In genomic region chr1:145845144-145845513, GRCh38 we compare ENCODE assay signal across 8 cellular contexts. TPM values are rescaled to one million over a fixed set of nuclear protein-coding genes. Genes with fewer than 3 reads are reported as not detected.
DNase-seq lines count a peak whose midpoint lies in the region; ATAC-seq and TF ChIP-seq lines count a peak whose summit lies in the region.

No MANE protein-coding gene starts in this region.

- no peak overlapping the region for H2BK5ac ChIP-seq in IMR-90 (ENCODE audit: low read depth, low read length, poor library complexity, severe bottlenecking)

- H3K4ac ChIP-seq in IMR-90 (ENCODE audit: low read depth, low read length) = no peak overlapping the region

- no peak overlapping the region; the same call in 1 of the 2 replicates for H3K14ac ChIP-seq in IMR-90 (replicated peaks; ENCODE audit: low read depth, low read length)

- TF ChIP-seq CTCF in GM06990 (IDR thresholded peaks at IDR 0.05; ENCODE audit: insufficient read depth, low read length, poor library complexity, severe bottlenecking) (no peak), IMR-90 (conservative IDR thresholded peaks at IDR 0.05; ENCODE audit: low read depth, low read length) (no peak), liver (IDR thresholded peaks at IDR 0.05; ENCODE audit: low read depth, low read length, missing input control) (no peak)

- no peak overlapping the region for H3K56ac ChIP-seq in IMR-90 (ENCODE audit: extremely low read depth, insufficient read depth, low read length)

- H2AFZ ChIP-seq in IMR-90 (replicated peaks; ENCODE audit: low read length, poor library complexity) = no peak overlapping the region

- H3K9me1 ChIP-seq in IMR-90 (ENCODE audit: insufficient read depth, low read length) = peaks cover 19% of the 10 kb centered on the region; the same call in 1 of the 2 replicates

- H4K8ac ChIP-seq in IMR-90 (ENCODE audit: low read depth in 2 of 2, low read length in 2 of 2) = peak overlapping the region; percentile 32 to 57; a peak in 3 of 4 replicates

- TF ChIP-seq RAD21 in IMR-90 (IDR thresholded peaks at IDR 0.05; ENCODE audit: low read length) (no peak), liver (IDR thresholded peaks at IDR 0.05) (no peak)

- no peaks in the 10 kb centered on the region for H3K27me3 ChIP-seq in GM06990 (replicated peaks; ENCODE audit: control insufficient read depth, insufficient read depth, low read length)
- H3K27me3 ChIP-seq in IMR-90 (ENCODE audit: control insufficient read depth, insufficient read depth, low read length) = no peaks in the 10 kb centered on the region
- no peaks in the 10 kb centered on the region for H3K27me3 ChIP-seq in adipocyte (replicated peaks; ENCODE audit: control insufficient read depth, insufficient read depth, low read length)
- no peaks in the 10 kb centered on the region for H3K27me3 ChIP-seq in liver (ENCODE audit: control insufficient read depth in 4 of 4, insufficient read depth in 4 of 4, low read length in 3 of 4)

- 8% methylated on average over 2 of the region's 4 CpGs; no CpG with 5 or more reads in 1 of the 2 experiments for WGBS in IMR-90 (ENCODE audit: extremely low coverage in 2 of 2, insufficient read length in 1 of 2), 2 experiments
- 10% methylated on average over 4 of the region's 4 CpGs for WGBS in liver

- no peak overlapping the region for H4K91ac ChIP-seq in IMR-90 (ENCODE audit: insufficient read depth, low read depth, low read length)

- H3K9ac ChIP-seq in IMR-90 (ENCODE audit: low read depth, low read length) (peak overlapping the region; percentile 49; the same call in 1 of the 2 replicates), adipocyte (ENCODE audit: low read length) (peak overlapping the region; percentile 85), liver (ENCODE audit: low read depth in 1 of 2, low read length in 2 of 2) (peak overlapping the region in 1 of 2 donors; percentile 5)

- CTCF ChIA-PET in IMR-90 (lab: Yijun Ruan, JAX) = interaction anchor here (0.6 to 2.6 kb wide), 18 partner anchors 8 to 188 kb away, joined by 3 to 13 read pairs (median 3); partner anchors contain the start of genes ITGA10, PEX11B and PIAS3

- POLR2A ChIA-PET in IMR-90 (lab: Charles Lee; ENCODE audit: unreplicated experiment) = no interaction called here

- intact Hi-C loops in IMR-90 (cut with micrococcal nuclease) = loop anchor here (1.0 to 2.0 kb wide), 2 partner anchors 66 to 168 kb away; partner anchors contain the start of gene ITGA10

- in situ Hi-C loops in IMR-90 (cut with MboI; ENCODE audit: low sequenced_read_pairs) = loop anchor here (5.0 kb wide), 1 partner anchor 167 kb away; no protein-coding TSS in a partner anchor
- in situ Hi-C loops in ACHN (cut with HindIII; ENCODE audit: low pct_ligation_motif_present, low pct_unique_long_range_greater_than_20kb, low sequenced_read_pairs) = loop anchor here (25.0 kb wide), 1 partner anchor 108 kb away; no protein-coding TSS in a partner anchor
- in situ Hi-C loops in G401 (cut with HindIII; ENCODE audit: low sequenced_read_pairs) = no loop called here

- dilution Hi-C loops in IMR-90 (cut with HindIII; ENCODE audit: low sequenced_read_pairs, unreplicated experiment) = no loop called here

- peaks cover 0 to 4% of the 10 kb centered on the region in 2 experiments; a peak in 1 of 4 replicates for H3K79me1 ChIP-seq in IMR-90 (ENCODE audit: low read depth in 1 of 2, low read length in 2 of 2)

- H3K27ac ChIP-seq in IMR-90 (ENCODE audit: insufficient read depth, low read length) (no peak overlapping the region), liver (ENCODE audit: low read depth in 1 of 2, low read length in 2 of 2) (no peak overlapping the region)

- no peak overlapping the region for H2BK120ac ChIP-seq in IMR-90 (ENCODE audit: low read depth, low read length)

- H4K5ac ChIP-seq in IMR-90 (ENCODE audit: low read depth, low read length) = no peak overlapping the region; the same call in 1 of the 2 replicates

- H2AK5ac ChIP-seq in IMR-90 (ENCODE audit: low read depth, low read length) = no peak overlapping the region

- peak overlapping the region; percentile 68 for H3K4me3 ChIP-seq in GM06990 (replicated peaks; ENCODE audit: low read depth, low read length)
- peak overlapping the region; percentile 65 for H3K4me3 ChIP-seq in IMR-90 (ENCODE audit: insufficient read depth, low read depth, low read length)
- peak overlapping the region; percentile 81 for H3K4me3 ChIP-seq in adipocyte (ENCODE audit: low read length)
- peak overlapping the region in 2 of 3 donors; percentile 29 to 63 for H3K4me3 ChIP-seq in liver (ENCODE audit: low read depth in 1 of 3, low read length in 3 of 3)

- H2BK20ac ChIP-seq in IMR-90 (ENCODE audit: low read depth, low read length) = no peak overlapping the region

- peak overlapping the region; percentile 89 for H2AK9ac ChIP-seq in IMR-90 (replicated peaks; ENCODE audit: low read depth, low read length, poor library complexity)

- H3K23ac ChIP-seq in IMR-90 (ENCODE audit: low read depth, low read length) = peak overlapping the region; percentile 61; the same call in 1 of the 2 replicates

- DNase-seq in GM06990 (ENCODE audit: extremely low read depth, insufficient read length) (no peak), IMR-90 (no peak), adipocyte (ENCODE audit: low read depth) (no peak), putamen (ENCODE audit: low spot score) (no peak), ACHN (no peak), G401 (ENCODE audit: low spot score) (no peak)

- H3K4me2 ChIP-seq in IMR-90 (ENCODE audit: low read depth, low read length) = peak overlapping the region; percentile 77

- TF ChIP-seq POLR2A in IMR-90 (IDR thresholded peaks at IDR 0.05; ENCODE audit: low read depth, low read length) = no peak

- no TSS peak for BruUV-seq in IMR-90 (replicated peaks; lab: Mats Ljungman, UMichigan)

- no peak overlapping the region for H2BK15ac ChIP-seq in IMR-90 (ENCODE audit: low read depth, low read length)

- H3K4me1 ChIP-seq in IMR-90 (ENCODE audit: control insufficient read depth, insufficient read depth, low read length) (peaks cover 11% of the 10 kb centered on the region), adipocyte (ENCODE audit: control insufficient read depth, insufficient read depth, low read length) (peaks cover 16% of the 10 kb centered on the region), liver (ENCODE audit: control insufficient read depth in 4 of 4, insufficient read depth in 4 of 4, low read length in 3 of 4) (peaks cover 5 to 13% (median 11%) of the 10 kb centered on the region in 4 donors)

- H3K36me3 ChIP-seq in GM06990 (ENCODE audit: control insufficient read depth, insufficient read depth, low read length) (peaks cover 13% of the 10 kb centered on the region), IMR-90 (ENCODE audit: control insufficient read depth, insufficient read depth, low read length) (peaks cover 37% of the 10 kb centered on the region), adipocyte (ENCODE audit: control insufficient read depth, insufficient read depth, low read length, severe bottlenecking) (peaks cover 61% of the 10 kb centered on the region), liver (ENCODE audit: control insufficient read depth in 4 of 4, insufficient read depth in 3 of 4, low read depth in 1 of 4, low read length in 3 of 4) (peaks cover 10 to 40% (median 30%) of the 10 kb centered on the region in 4 donors)

- ATAC-seq in GM21515 (IDR thresholded peaks at IDR 0.05; ENCODE audit: unreplicated experiment) = peak; percentile 75
- peak; percentile 33 for ATAC-seq in IMR-90 (ENCODE audit: low read depth)

- H3K18ac ChIP-seq in IMR-90 (ENCODE audit: low read depth, low read length) = no peak overlapping the region; the same call in 1 of the 2 replicates

- H3K9me3 ChIP-seq in IMR-90 (ENCODE audit: control insufficient read depth, insufficient read depth, low read length) (no peaks in the 10 kb centered on the region), adipocyte (ENCODE audit: control insufficient read depth, low read length) (no peaks in the 10 kb centered on the region), liver (ENCODE audit: control insufficient read depth in 4 of 4, low read length in 3 of 4) (no peaks in the 10 kb centered on the region)

- no peaks in the 10 kb centered on the region for H4K20me1 ChIP-seq in IMR-90 (ENCODE audit: insufficient read depth, low read length)

TF ChIP-seq in liver, 16 proteins besides CTCF, POLR2A, EP300 and RAD21 (continues in another document):
- TF ChIP-seq HNF4A (conservative IDR thresholded peaks at IDR 0.05) = no peak

RNA-seq across cellular contexts. Expression of gene NUDT17, which starts 0.3 kb away (rescaled TPM):
- total RNA-seq in IMR-90 (2012; rRNA removed) = 2.3 and 2.8 TPM in 2 replicates
- polyA plus RNA-seq in IMR-90 (2012; rRNA removed) = 1.6 and 2.8 TPM in 2 replicates
- polyA plus RNA-seq in IMR-90 (2012; cell fraction: cytosol; rRNA removed) = 2.3 and 2.5 TPM in 2 replicates
- polyA plus RNA-seq in IMR-90 (2012; cell fraction: nucleus; rRNA removed; ENCODE audit: low replicate concordance) = 5.6 and 6.7 TPM in 2 replicates
- total RNA-seq in liver = 1 to 10 TPM in 1 of 2 donors, under 1 TPM in 1; 0.59 to 2.1 TPM
- 1 to 10 TPM in 1 of 2 donors, under 1 TPM in 1; 0.78 to 1.3 TPM for polyA plus RNA-seq in liver
- 3.1 and 3.6 TPM in 2 replicates for total RNA-seq in G401 (2014; rRNA removed; shearing (Covaris generic))

RNA-seq across cellular contexts. Expression of gene PIAS3, which starts 13.8 kb away (rescaled TPM):
- total RNA-seq in IMR-90 (2012; rRNA removed) (10.8 and 11.1 TPM in 2 replicates), liver (1 to 10 TPM; 1.7 to 3.4 TPM)
- polyA plus RNA-seq in IMR-90 (2012; rRNA removed) (52.9 and 53.7 TPM in 2 replicates), liver (1 to 10 TPM; 4.5 to 6.3 TPM)
- 29.7 and 45.1 TPM in 2 replicates for polyA plus RNA-seq in IMR-90 (2012; cell fraction: cytosol; rRNA removed)
- 173 and 179 TPM in 2 replicates for polyA plus RNA-seq in IMR-90 (2012; cell fraction: nucleus; rRNA removed; ENCODE audit: low replicate concordance)
- 10.3 and 14.1 TPM in 2 replicates for total RNA-seq in G401 (2014; rRNA removed; shearing (Covaris generic))

RNA-seq across cellular contexts. Expression of gene POLR3C, which starts 21.1 kb away (rescaled TPM):
- 69.4 and 94.1 TPM in 2 replicates for total RNA-seq in IMR-90 (2012; rRNA removed)
- 47.0 and 49.4 TPM in 2 replicates for polyA plus RNA-seq in IMR-90 (2012; rRNA removed)
- polyA plus RNA-seq in IMR-90 (2012; cell fraction: cytosol; rRNA removed) = 22.2 and 44.4 TPM in 2 replicates
- polyA plus RNA-seq in IMR-90 (2012; cell fraction: nucleus; rRNA removed; ENCODE audit: low replicate concordance) = 20.9 and 66.4 TPM in 2 replicates
- 10 to 100 TPM; 12.6 to 22.0 TPM for total RNA-seq in liver
- polyA plus RNA-seq in liver = 1 to 10 TPM; 6.3 to 8.5 TPM
- total RNA-seq in G401 (2014; rRNA removed; shearing (Covaris generic)) = 12.0 and 28.1 TPM in 2 replicates

RNA-seq across cellular contexts. Expression of gene RNF115, which starts 21.2 kb away (rescaled TPM):
- total RNA-seq in IMR-90 (2012; rRNA removed) (22.5 and 22.9 TPM in 2 replicates), liver (10 to 100 TPM in 1 of 2 donors, 1 to 10 TPM in 1; 8.5 to 10.0 TPM)
- polyA plus RNA-seq in IMR-90 (2012; rRNA removed) (11.5 and 13.5 TPM in 2 replicates), liver (1 to 10 TPM; 3.2 to 6.7 TPM)
- polyA plus RNA-seq in IMR-90 (2012; cell fraction: cytosol; rRNA removed) = 3.0 and 3.1 TPM in 2 replicates
- 5.6 and 33.2 TPM in 2 replicates for polyA plus RNA-seq in IMR-90 (2012; cell fraction: nucleus; rRNA removed; ENCODE audit: low replicate concordance)
- 8.6 and 8.9 TPM in 2 replicates for total RNA-seq in G401 (2014; rRNA removed; shearing (Covaris generic))

RNA-seq across cellular contexts. Expression of gene ANKRD35, which starts 40.5 kb away (rescaled TPM):
- 0.90 and 1.1 TPM in 2 replicates for total RNA-seq in IMR-90 (2012; rRNA removed)
- polyA plus RNA-seq in IMR-90 (2012; rRNA removed) = 2.4 TPM in 2 replicates
- 2.4 and 2.5 TPM in 2 replicates for polyA plus RNA-seq in IMR-90 (2012; cell fraction: cytosol; rRNA removed)
- 0.97 and 1.2 TPM in 2 replicates for polyA plus RNA-seq in IMR-90 (2012; cell fraction: nucleus; rRNA removed; ENCODE audit: low replicate concordance)
- total RNA-seq in liver = 1 to 10 TPM in 1 of 2 donors, under 1 TPM in 1; 0.05 to 1.2 TPM
- polyA plus RNA-seq in liver = 1 to 10 TPM; 1.6 to 1.9 TPM
- total RNA-seq in G401 (2014; rRNA removed; shearing (Covaris generic)) = not detected in 2 replicates
